1 cellular context compared by ENCODE assay signal in the genomic region with DNA sequence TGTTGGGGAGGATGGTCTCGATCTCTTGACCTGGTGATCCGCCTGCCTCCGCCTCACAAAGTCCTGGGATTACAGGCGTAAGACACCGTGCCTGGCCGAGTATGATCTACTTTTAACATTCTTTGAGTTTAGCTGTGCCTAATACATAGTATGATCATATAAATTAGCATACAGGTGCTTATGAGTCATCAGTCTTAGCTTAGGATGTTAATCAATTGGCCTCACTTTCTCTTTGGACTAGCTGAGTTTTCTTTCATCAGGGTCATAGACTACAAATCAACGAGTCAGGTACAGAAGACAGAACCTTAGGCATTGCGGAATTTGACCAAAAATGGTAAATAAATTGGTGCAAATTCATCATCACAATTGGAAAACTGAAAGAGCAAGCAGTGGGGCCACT.
TF ChIP-seq lines count a peak whose summit lies in the region.

No MANE protein-coding gene starts in this region.

TF ChIP-seq in WTC11, 78 proteins besides CTCF, POLR2A, EP300 and RAD21 (continued from another document):
- TF ChIP-seq, protein P1, sequence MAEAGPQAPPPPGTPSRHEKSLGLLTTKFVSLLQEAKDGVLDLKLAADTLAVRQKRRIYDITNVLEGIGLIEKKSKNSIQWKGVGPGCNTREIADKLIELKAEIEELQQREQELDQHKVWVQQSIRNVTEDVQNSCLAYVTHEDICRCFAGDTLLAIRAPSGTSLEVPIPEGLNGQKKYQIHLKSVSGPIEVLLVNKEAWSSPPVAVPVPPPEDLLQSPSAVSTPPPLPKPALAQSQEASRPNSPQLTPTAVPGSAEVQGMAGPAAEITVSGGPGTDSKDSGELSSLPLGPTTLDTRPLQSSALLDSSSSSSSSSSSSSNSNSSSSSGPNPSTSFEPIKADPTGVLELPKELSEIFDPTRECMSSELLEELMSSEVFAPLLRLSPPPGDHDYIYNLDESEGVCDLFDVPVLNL (CRISPR knock-in tag; IDR thresholded peaks at IDR 0.05; ENCODE audit: borderline replicate concordance, low read depth), result no peak
- TF ChIP-seq SMAD4 (CRISPR knock-in tag; IDR thresholded peaks at IDR 0.05) (no peak), ZNF263 (CRISPR knock-in tag; IDR thresholded peaks at IDR 0.05; ENCODE audit: low read depth) (no peak), MYBL2 (CRISPR knock-in tag; IDR thresholded peaks at IDR 0.05) (no peak)
